Comparison of ENCODE assay signal across 20 cellular contexts in the genomic region with DNA sequence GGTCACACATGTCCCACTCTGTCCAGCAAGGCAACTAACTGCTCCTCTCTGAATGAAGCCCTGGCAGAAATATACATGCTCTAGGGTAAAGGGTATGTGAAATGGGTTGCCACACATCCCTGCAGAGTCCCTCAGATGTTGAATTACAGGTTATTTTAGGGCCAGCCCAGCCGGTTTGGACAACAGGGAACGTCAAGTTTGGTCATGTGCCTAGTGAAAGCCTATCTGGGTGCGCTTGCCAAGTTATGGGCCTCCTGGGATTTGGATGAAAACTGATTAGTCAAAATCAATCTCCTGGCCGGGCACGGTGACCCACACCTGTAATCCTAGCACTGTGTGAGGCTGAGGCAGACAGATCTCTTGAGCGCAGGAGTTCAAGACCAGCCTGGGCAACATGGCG. TPM values are rescaled to one million over a fixed set of nuclear protein-coding genes. Genes with fewer than 3 reads are reported as not detected.
DNase-seq lines count a peak whose midpoint lies in the region; ATAC-seq, FAIRE-seq and TF ChIP-seq lines count a peak whose summit lies in the region.
"Had no signal": no experiment of that assay in that cellular context is flagged by ENCODE, and none has a peak within 500 bp of the region (broad histone marks: within the 10 kb centered on the region; RNA-seq: fewer than 3 reads in every experiment).

No MANE protein-coding gene starts in this region.

- POLR2A ChIA-PET in HepG2 (lab: Yijun Ruan, JAX): no interaction called here

- no TSS peak for BruUV-seq in HepG2 (replicated peaks; lab: Mats Ljungman, UMichigan)

- TF ChIP-seq CTCF in liver (IDR thresholded peaks at IDR 0.05; ENCODE audit: low read depth, low read length, missing input control) (no peak), HepG2 (CRISPR knock-in tag; IDR thresholded peaks at IDR 0.05) (no peak), epithelial cell of esophagus (IDR thresholded peaks at IDR 0.05; ENCODE audit: insufficient read depth, low read depth, low read length, missing control alignments) (no peak), pancreas (IDR thresholded peaks at IDR 0.05) (no peak), neural progenitor cell (IDR thresholded peaks at IDR 0.05) (no peak)

- TF ChIP-seq EP300 in HepG2 (IDR thresholded peaks at IDR 0.05; ENCODE audit: low read depth in 2 of 2, low read length in 2 of 2): no peak
- no peak for TF ChIP-seq EP300 in HepG2 (CRISPR knock-in tag; IDR thresholded peaks at IDR 0.05; ENCODE audit: borderline replicate concordance)

- FAIRE-seq in HepG2 (lab: Jason Lieb, UNC) (no peak), pancreas (lab: Jason Lieb, UNC) (no peak)
- FAIRE-seq: K562 had no signal

- H3K79me2 ChIP-seq in HepG2 (ENCODE audit: insufficient read depth, low read length) (peaks cover 4% of the 10 kb centered on the region), neural progenitor cell (ENCODE audit: low read depth) (peaks cover 9% of the 10 kb centered on the region)

- H3K4me3 ChIP-seq in liver (ENCODE audit: low read depth in 1 of 3, low read length in 3 of 3) (no peak overlapping the region), HepG2 (replicated peaks in 1 of 3; ENCODE audit: insufficient read depth in 1 of 3, low read depth in 2 of 3, low read length in 3 of 3) (no peak overlapping the region), epithelial cell of esophagus (ENCODE audit: low read length) (no peak overlapping the region), pancreas (no peak overlapping the region), neural progenitor cell (no peak overlapping the region)
- H3K4me3 ChIP-seq: HAP-1, K562 had no signal

- H3K27me3 Mint-ChIP-seq in neural progenitor cell (ENCODE audit: insufficient read depth, low read depth): peaks cover 3% of the 10 kb centered on the region
- H3K27me3 Mint-ChIP-seq: activated CD4-positive, alpha-beta memory T cell treated with anti-CD3 and anti-CD28 coated beads, Interleukin-2, amount 10 ng/mL, durations not matched to agents 7 days and 5 days; CD4-positive, CD25-positive, alpha-beta regulatory T cell; effector memory CD8-positive, alpha-beta T cell had no signal

- DNase-seq in HepG2 (ENCODE audit: low spot score) (no peak), epithelial cell of esophagus (ENCODE audit: low read depth) (peak; percentile 97), pancreas (peak; percentile 61 to 90 (median 85)), neural progenitor cell (ENCODE audit: low spot score) (no peak), G401 (ENCODE audit: low spot score) (no peak)
- no peak for DNase-seq in effector CD8-positive, alpha-beta T cell (lab: John Stamatoyannopoulos, UW)
- DNase-seq: activated CD4-positive, alpha-beta memory T cell treated with anti-CD3 and anti-CD28 coated beads, Interleukin-2, amount 10 ng/mL, durations not matched to agents 7 days and 5 days; activated naive CD4-positive, alpha-beta T cell treated with anti-CD3 and anti-CD28 coated beads for 36 hours; aorta; CD4-positive, CD25-positive, alpha-beta regulatory T cell; effector memory CD8-positive, alpha-beta T cell; mesendoderm; MV-4-11; natural killer cell; NCI-H187 had no signal

- no peak overlapping the region for H2AFZ ChIP-seq in HepG2 (ENCODE audit: low read length)
- no peak overlapping the region for H2AFZ ChIP-seq in neural progenitor cell (replicated peaks)

- WGBS in liver: 53% methylated on average over 7 of the region's 7 CpGs
- WGBS in HepG2 (ENCODE audit: low lambda C conversion rate): 95% methylated on average over 4 of the region's 7 CpGs
- WGBS in pancreas, 2 donors: 25 to 26% methylated on average over 7 of the region's 7 CpGs

- H3K9me3 Mint-ChIP-seq in neural progenitor cell: no peaks in the 10 kb centered on the region
- H3K9me3 Mint-ChIP-seq: activated CD4-positive, alpha-beta memory T cell treated with anti-CD3 and anti-CD28 coated beads, Interleukin-2, amount 10 ng/mL, durations not matched to agents 7 days and 5 days; activated naive CD4-positive, alpha-beta T cell treated with anti-CD3 and anti-CD28 coated beads for 36 hours; CD4-positive, CD25-positive, alpha-beta regulatory T cell; effector memory CD8-positive, alpha-beta T cell; natural killer cell; WTC11 had no signal

- H3K4me1 ChIP-seq in liver (ENCODE audit: control insufficient read depth in 4 of 4, insufficient read depth in 4 of 4, low read length in 3 of 4) (peaks cover 0 to 13% (median 8%) of the 10 kb centered on the region in 4 donors), HepG2 (ENCODE audit: insufficient read depth, low read length) (peaks cover 10% of the 10 kb centered on the region), pancreas (peaks cover 21 to 42% (median 31%) of the 10 kb centered on the region in 3 donors), neural progenitor cell (no peaks in the 10 kb centered on the region)
- H3K4me1 ChIP-seq: HAP-1 had no signal

- no peak for TF ChIP-seq POLR2A in HepG2 (IDR thresholded peaks at IDR 0.05; ENCODE audit: insufficient read depth in 1 of 2, low read depth in 2 of 2, low read length in 2 of 2)

- H4K20me1 ChIP-seq in HepG2 (ENCODE audit: insufficient read depth, low read length): no peaks in the 10 kb centered on the region; the same call in 1 of the 2 replicates
- H4K20me1 ChIP-seq in neural progenitor cell (ENCODE audit: low read depth): peaks cover 12% of the 10 kb centered on the region

- no peaks in the 10 kb centered on the region for H3F3A ChIP-seq in neural progenitor cell (ENCODE audit: low read depth)

- TF ChIP-seq RAD21 in liver (IDR thresholded peaks at IDR 0.05) (no peak), HepG2 (CRISPR knock-in tag; IDR thresholded peaks at IDR 0.05) (no peak)

- H3K27me3 ChIP-seq in liver (ENCODE audit: control insufficient read depth in 4 of 4, insufficient read depth in 4 of 4, low read length in 3 of 4) (no peaks in the 10 kb centered on the region), HepG2 (ENCODE audit: control insufficient read depth in 1 of 2, insufficient read depth in 2 of 2, low read length in 2 of 2) (no peaks in the 10 kb centered on the region), pancreas (no peaks in the 10 kb centered on the region), neural progenitor cell (no peaks in the 10 kb centered on the region)

- H3K4me2 ChIP-seq in HepG2 (ENCODE audit: low read depth, low read length): no peak overlapping the region
- H3K4me2 ChIP-seq in neural progenitor cell: no peak overlapping the region

- H3K9ac ChIP-seq in liver (ENCODE audit: low read depth in 1 of 2, low read length in 2 of 2) (no peak overlapping the region), HepG2 (ENCODE audit: insufficient read depth, low read depth, low read length) (no peak overlapping the region), neural progenitor cell (no peak overlapping the region)

- peaks cover 17% of the 10 kb centered on the region for H3K36me3 Mint-ChIP-seq in neural progenitor cell
- H3K36me3 Mint-ChIP-seq: natural killer cell had no signal

- H3K27ac Mint-ChIP-seq in neural progenitor cell: no peak overlapping the region
- H3K27ac Mint-ChIP-seq: activated CD4-positive, alpha-beta memory T cell treated with anti-CD3 and anti-CD28 coated beads, Interleukin-2, amount 10 ng/mL, durations not matched to agents 7 days and 5 days; activated naive CD4-positive, alpha-beta T cell treated with anti-CD3 and anti-CD28 coated beads for 36 hours; natural killer cell had no signal

- no peak for ATAC-seq in HepG2
- peak; percentile 59 to 83 (median 74) for ATAC-seq in pancreas
- no peak for ATAC-seq in HG03039 (IDR thresholded peaks at IDR 0.05; ENCODE audit: unreplicated experiment)
- ATAC-seq: effector memory CD8-positive, alpha-beta T cell; K562; natural killer cell; WTC11 had no signal

- CTCF ChIA-PET in HepG2 (lab: Yijun Ruan, JAX; ENCODE audit: low intra/inter-chr PET ratio, low total read pairs): no interaction called here

- peaks cover 0 to 9% (median under 1%) of the 10 kb centered on the region in 4 donors for H3K36me3 ChIP-seq in liver (ENCODE audit: control insufficient read depth in 4 of 4, insufficient read depth in 3 of 4, low read depth in 1 of 4, low read length in 3 of 4)
- H3K36me3 ChIP-seq in HepG2 (replicated peaks in 1 of 2; ENCODE audit: control insufficient read depth in 1 of 2, insufficient read depth in 2 of 2, low read length in 2 of 2): peaks cover 2 to 13% of the 10 kb centered on the region in 2 experiments; a peak in 2 of 5 replicates
- H3K36me3 ChIP-seq in pancreas: no peaks in the 10 kb centered on the region
- H3K36me3 ChIP-seq in neural progenitor cell: no peaks in the 10 kb centered on the region

- H3K27ac ChIP-seq in liver (ENCODE audit: low read depth in 1 of 2, low read length in 2 of 2) (no peak overlapping the region), HepG2 (ENCODE audit: extremely low read length, insufficient read depth, low read length) (no peak overlapping the region), pancreas (peak overlapping the region in 3 of 4 donors; percentile 18 to 63 (median 48)), neural progenitor cell (no peak overlapping the region)

- no peak overlapping the region for H3K4me3 Mint-ChIP-seq in neural progenitor cell
- H3K4me3 Mint-ChIP-seq: activated CD4-positive, alpha-beta memory T cell treated with anti-CD3 and anti-CD28 coated beads, Interleukin-2, amount 10 ng/mL, durations not matched to agents 7 days and 5 days; activated naive CD4-positive, alpha-beta T cell treated with anti-CD3 and anti-CD28 coated beads for 36 hours; CD4-positive, CD25-positive, alpha-beta regulatory T cell; effector memory CD8-positive, alpha-beta T cell; natural killer cell; WTC11 had no signal

- H3K9me3 ChIP-seq in liver (ENCODE audit: control insufficient read depth in 4 of 4, low read length in 3 of 4): no peaks in the 10 kb centered on the region
- no peaks in the 10 kb centered on the region for H3K9me3 ChIP-seq in HepG2 (ENCODE audit: low read length)
- H3K9me3 ChIP-seq in pancreas: no peaks in the 10 kb centered on the region
- no peaks in the 10 kb centered on the region for H3K9me3 ChIP-seq in neural progenitor cell (ENCODE audit: low read depth)
- H3K9me3 ChIP-seq: HAP-1 had no signal

- intact Hi-C loops in HepG2 (cut with micrococcal nuclease; ENCODE audit: unreplicated experiment): no loop called here
- intact Hi-C loops in pancreas (cut with DNase I): no loop called here

- H3K4me1 Mint-ChIP-seq in neural progenitor cell: peaks cover 16% of the 10 kb centered on the region

- in situ Hi-C loops in HepG2 (cut with HindIII; ENCODE audit: extremely low pct_ligation_motif_present, low pct_unique_long_range_greater_than_20kb): no loop called here
- in situ Hi-C loops in G401 (cut with HindIII; ENCODE audit: low sequenced_read_pairs): no loop called here

RNA-seq across cellular contexts. Expression of gene AP1B1, which starts 10.4 kb away (rescaled TPM):
- total RNA-seq in liver: 10 to 100 TPM; 54.9 to 63.4 TPM
- polyA plus RNA-seq in liver: 10 to 100 TPM; 17.6 to 33.0 TPM
- total RNA-seq in HepG2 (2016; rRNA removed; fragmentation: Illumina TruSeq; extraction: Trizol): 28.9 and 29.7 TPM in 2 replicates
- total RNA-seq in HepG2 (2016; cell fraction: cytosol; rRNA removed; fragmentation: Illumina TruSeq; extraction: Trizol; ENCODE audit: low read depth): 5.7 and 5.9 TPM in 2 replicates
- total RNA-seq in HepG2 (2016; cell fraction: insoluble cytoplasmic fraction; rRNA removed; fragmentation: Illumina TruSeq; extraction: Trizol): 26.4 and 28.8 TPM in 2 replicates
- total RNA-seq in HepG2 (2016; cell fraction: membrane; rRNA removed; fragmentation: Illumina TruSeq; extraction: Trizol): 13.5 and 15.5 TPM in 2 replicates
- 18.1 and 19.1 TPM in 2 replicates for total RNA-seq in HepG2 (2016; cell fraction: nucleus; rRNA removed; fragmentation: Illumina TruSeq; extraction: Trizol)
- polyA plus RNA-seq in HepG2 (2011; rRNA removed): 26.0 and 26.6 TPM in 2 replicates
- 16.8 and 22.0 TPM in 2 replicates for polyA plus RNA-seq in HepG2 (2011; cell fraction: cytosol; rRNA removed)
- polyA plus RNA-seq in HepG2 (2011; cell fraction: nucleus; rRNA removed): 34.0 and 38.2 TPM in 2 replicates
- 20.3 and 22.7 TPM in 2 replicates for polyA plus RNA-seq in HepG2 (2012)
- 4.3 and 4.6 TPM in 2 replicates for polyA plus RNA-seq in HepG2 (2016; cell fraction: cytosol; fragmentation: Illumina TruSeq; extraction: Trizol; ENCODE audit: low read depth)
- polyA plus RNA-seq in HepG2 (2016; cell fraction: insoluble cytoplasmic fraction; fragmentation: Illumina TruSeq; extraction: Trizol; ENCODE audit: low read depth): 22.1 and 30.0 TPM in 2 replicates
- 9.7 and 10.4 TPM in 2 replicates for polyA plus RNA-seq in HepG2 (2016; cell fraction: membrane; fragmentation: Illumina TruSeq; extraction: Trizol; ENCODE audit: low read depth)
- polyA plus RNA-seq in HepG2 (2016; cell fraction: nucleus; fragmentation: Illumina TruSeq; extraction: Trizol; ENCODE audit: insufficient read depth, low read depth): 30.2 and 32.6 TPM in 2 replicates
- 92.9 and 98.5 TPM in 2 replicates for polyA minus RNA-seq in HepG2 (2011; rRNA and poly(A)+ RNA removed; ENCODE audit: low replicate concordance)
- 32.7 and 33.4 TPM in 2 replicates for polyA minus RNA-seq in HepG2 (2011; cell fraction: cytosol; rRNA and poly(A)+ RNA removed)
- 19.2 and 21.4 TPM in 2 replicates for polyA minus RNA-seq in HepG2 (2011; cell fraction: nucleus; rRNA and poly(A)+ RNA removed)
- total RNA-seq in pancreas: 10 to 100 TPM; 27.5 to 49.9 (median 40.7) TPM
- 10 to 100 TPM; 28.3 to 31.7 TPM for polyA plus RNA-seq in pancreas
- total RNA-seq in neural progenitor cell (ENCODE audit: low replicate concordance): 34.7 and 57.0 TPM in 2 replicates
- total RNA-seq in G401 (2014; rRNA removed; shearing (Covaris generic)): 70.0 and 88.7 TPM in 2 replicates

Comparison
In these comparisons a context has a peak if more than half of its experiments do, and no peak if none do; other contexts are left out.
1. H3K27ac ChIP-seq: peak in pancreas (3 of 4); none in liver (0 of 2), HepG2 (single experiment) and neural progenitor cell (single experiment).
2. ATAC-seq: peak in pancreas (4 of 4); none in HepG2 (single experiment) and HG03039 (single experiment).
3. DNase-seq: peak in epithelial cell of esophagus (single experiment) and pancreas (6 of 6); none in HepG2 (single experiment), neural progenitor cell (single experiment), effector CD8-positive, alpha-beta T cell (single experiment) and G401 (single experiment).